In the genomic region with DNA sequence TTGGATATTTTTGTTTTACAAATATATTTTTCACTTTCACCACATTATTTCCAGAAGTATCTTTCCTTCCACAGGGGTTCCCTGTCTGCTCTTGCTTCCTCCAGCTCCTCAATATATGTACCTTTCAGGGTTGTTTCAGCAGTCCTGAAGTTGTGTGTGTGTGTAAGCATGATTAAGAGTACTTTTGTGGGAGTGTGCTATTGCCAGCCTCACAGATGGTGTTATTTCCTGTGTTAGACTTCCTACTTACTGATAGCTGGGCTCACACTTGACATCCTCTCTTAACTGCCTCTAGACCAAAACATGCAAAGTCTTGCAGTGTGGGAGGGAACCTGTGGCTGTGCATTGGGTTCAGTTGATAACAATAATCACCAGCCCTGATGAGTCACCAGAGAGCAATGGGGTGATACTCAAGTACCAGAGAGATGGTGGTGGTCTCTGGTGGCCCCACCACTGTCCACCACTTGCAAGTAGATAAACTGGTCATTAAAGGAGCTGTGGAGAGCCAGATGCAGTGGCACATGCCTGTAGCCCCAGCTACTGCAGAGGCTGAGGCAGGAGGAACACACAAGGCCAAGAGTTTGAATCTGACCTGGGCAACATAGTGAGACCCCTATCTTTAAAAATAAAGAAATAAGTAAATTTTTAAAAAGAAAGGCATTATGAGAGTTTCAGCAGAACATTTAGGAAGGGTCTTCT, we compare ENCODE assay signal across 1 cellular context.
TF ChIP-seq lines count a peak whose summit lies in the region.

No MANE protein-coding gene starts in this region.

TF ChIP-seq in K562, 482 proteins besides CTCF, POLR2A, EP300 and RAD21 (continued from another document and continues in another):
- TF ChIP-seq, protein P1, sequence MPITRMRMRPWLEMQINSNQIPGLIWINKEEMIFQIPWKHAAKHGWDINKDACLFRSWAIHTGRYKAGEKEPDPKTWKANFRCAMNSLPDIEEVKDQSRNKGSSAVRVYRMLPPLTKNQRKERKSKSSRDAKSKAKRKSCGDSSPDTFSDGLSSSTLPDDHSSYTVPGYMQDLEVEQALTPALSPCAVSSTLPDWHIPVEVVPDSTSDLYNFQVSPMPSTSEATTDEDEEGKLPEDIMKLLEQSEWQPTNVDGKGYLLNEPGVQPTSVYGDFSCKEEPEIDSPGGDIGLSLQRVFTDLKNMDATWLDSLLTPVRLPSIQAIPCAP (CRISPR knock-in tag; IDR thresholded peaks at IDR 0.05; ENCODE audit: borderline replicate concordance): no peak
- no peak for TF ChIP-seq ZNF384 (IDR thresholded peaks at IDR 0.05; ENCODE audit: low read depth, low read length)
- TF ChIP-seq ZNF589 (CRISPR knock-in tag; IDR thresholded peaks at IDR 0.05; ENCODE audit: low read depth): peak; percentile 98
- no peak for TF ChIP-seq SETDB1 (IDR thresholded peaks at IDR 0.05; ENCODE audit: low read length)
- TF ChIP-seq NR4A1 (CRISPR knock-in tag; IDR thresholded peaks at IDR 0.05): 0 out of 2 replicates have a peak, but pooled peaks have one; percentile 45
- peak; percentile 77; the same call in 1 of the 2 replicates for TF ChIP-seq NR4A1 (tag; IDR thresholded peaks at IDR 0.05)
- TF ChIP-seq, protein P2, sequence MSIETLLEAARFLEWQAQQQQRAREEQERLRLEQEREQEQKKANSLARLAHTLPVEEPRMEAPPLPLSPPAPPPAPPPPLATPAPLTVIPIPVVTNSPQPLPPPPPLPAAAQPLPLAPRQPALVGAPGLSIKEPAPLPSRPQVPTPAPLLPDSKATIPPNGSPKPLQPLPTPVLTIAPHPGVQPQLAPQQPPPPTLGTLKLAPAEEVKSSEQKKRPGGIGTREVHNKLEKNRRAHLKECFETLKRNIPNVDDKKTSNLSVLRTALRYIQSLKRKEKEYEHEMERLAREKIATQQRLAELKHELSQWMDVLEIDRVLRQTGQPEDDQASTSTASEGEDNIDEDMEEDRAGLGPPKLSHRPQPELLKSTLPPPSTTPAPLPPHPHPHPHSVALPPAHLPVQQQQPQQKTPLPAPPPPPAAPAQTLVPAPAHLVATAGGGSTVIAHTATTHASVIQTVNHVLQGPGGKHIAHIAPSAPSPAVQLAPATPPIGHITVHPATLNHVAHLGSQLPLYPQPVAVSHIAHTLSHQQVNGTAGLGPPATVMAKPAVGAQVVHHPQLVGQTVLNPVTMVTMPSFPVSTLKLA (conservative IDR thresholded peaks at IDR 0.05): peak; percentile 43 to 76
- TF ChIP-seq, protein P3, sequence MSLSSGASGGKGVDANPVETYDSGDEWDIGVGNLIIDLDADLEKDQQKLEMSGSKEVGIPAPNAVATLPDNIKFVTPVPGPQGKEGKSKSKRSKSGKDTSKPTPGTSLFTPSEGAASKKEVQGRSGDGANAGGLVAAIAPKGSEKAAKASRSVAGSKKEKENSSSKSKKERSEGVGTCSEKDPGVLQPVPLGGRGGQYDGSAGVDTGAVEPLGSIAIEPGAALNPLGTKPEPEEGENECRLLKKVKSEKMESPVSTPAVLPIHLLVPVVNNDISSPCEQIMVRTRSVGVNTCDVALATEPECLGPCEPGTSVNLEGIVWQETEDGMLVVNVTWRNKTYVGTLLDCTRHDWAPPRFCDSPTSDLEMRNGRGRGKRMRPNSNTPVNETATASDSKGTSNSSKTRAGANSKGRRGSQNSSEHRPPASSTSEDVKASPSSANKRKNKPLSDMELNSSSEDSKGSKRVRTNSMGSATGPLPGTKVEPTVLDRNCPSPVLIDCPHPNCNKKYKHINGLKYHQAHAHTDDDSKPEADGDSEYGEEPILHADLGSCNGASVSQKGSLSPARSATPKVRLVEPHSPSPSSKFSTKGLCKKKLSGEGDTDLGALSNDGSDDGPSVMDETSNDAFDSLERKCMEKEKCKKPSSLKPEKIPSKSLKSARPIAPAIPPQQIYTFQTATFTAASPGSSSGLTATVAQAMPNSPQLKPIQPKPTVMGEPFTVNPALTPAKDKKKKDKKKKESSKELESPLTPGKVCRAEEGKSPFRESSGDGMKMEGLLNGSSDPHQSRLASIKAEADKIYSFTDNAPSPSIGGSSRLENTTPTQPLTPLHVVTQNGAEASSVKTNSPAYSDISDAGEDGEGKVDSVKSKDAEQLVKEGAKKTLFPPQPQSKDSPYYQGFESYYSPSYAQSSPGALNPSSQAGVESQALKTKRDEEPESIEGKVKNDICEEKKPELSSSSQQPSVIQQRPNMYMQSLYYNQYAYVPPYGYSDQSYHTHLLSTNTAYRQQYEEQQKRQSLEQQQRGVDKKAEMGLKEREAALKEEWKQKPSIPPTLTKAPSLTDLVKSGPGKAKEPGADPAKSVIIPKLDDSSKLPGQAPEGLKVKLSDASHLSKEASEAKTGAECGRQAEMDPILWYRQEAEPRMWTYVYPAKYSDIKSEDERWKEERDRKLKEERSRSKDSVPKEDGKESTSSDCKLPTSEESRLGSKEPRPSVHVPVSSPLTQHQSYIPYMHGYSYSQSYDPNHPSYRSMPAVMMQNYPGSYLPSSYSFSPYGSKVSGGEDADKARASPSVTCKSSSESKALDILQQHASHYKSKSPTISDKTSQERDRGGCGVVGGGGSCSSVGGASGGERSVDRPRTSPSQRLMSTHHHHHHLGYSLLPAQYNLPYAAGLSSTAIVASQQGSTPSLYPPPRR (CRISPR knock-in tag; IDR thresholded peaks at IDR 0.05; ENCODE audit: borderline replicate concordance): no peak
- TF ChIP-seq TCF7L2 (IDR thresholded peaks at IDR 0.05; ENCODE audit: low read depth, low read length): no peak
- TF ChIP-seq, protein P4, sequence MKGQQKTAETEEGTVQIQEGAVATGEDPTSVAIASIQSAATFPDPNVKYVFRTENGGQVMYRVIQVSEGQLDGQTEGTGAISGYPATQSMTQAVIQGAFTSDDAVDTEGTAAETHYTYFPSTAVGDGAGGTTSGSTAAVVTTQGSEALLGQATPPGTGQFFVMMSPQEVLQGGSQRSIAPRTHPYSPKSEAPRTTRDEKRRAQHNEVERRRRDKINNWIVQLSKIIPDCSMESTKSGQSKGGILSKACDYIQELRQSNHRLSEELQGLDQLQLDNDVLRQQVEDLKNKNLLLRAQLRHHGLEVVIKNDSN (CRISPR knock-in tag; IDR thresholded peaks at IDR 0.05): no peak
- no peak for TF ChIP-seq CBX8 (IDR thresholded peaks at IDR 0.05; ENCODE audit: borderline replicate concordance, extremely low read depth, low read depth, low read length, poor library complexity, severe bottlenecking)
- TF ChIP-seq, protein P5, sequence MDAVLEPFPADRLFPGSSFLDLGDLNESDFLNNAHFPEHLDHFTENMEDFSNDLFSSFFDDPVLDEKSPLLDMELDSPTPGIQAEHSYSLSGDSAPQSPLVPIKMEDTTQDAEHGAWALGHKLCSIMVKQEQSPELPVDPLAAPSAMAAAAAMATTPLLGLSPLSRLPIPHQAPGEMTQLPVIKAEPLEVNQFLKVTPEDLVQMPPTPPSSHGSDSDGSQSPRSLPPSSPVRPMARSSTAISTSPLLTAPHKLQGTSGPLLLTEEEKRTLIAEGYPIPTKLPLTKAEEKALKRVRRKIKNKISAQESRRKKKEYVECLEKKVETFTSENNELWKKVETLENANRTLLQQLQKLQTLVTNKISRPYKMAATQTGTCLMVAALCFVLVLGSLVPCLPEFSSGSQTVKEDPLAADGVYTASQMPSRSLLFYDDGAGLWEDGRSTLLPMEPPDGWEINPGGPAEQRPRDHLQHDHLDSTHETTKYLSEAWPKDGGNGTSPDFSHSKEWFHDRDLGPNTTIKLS (IDR thresholded peaks at IDR 0.05; ENCODE audit: borderline replicate concordance, low read depth): peak; percentile 36; the same call in 1 of the 2 replicates
- peak; percentile 98 for TF ChIP-seq POLR2AphosphoS5 (IDR thresholded peaks at IDR 0.05; ENCODE audit: control insufficient read depth, insufficient read depth, low read depth, low read length)
- TF ChIP-seq ZNF766 (CRISPR knock-in tag; conservative IDR thresholded peaks at IDR 0.05): peak; percentile 95
- peak; percentile 94 for TF ChIP-seq DMBX1 (CRISPR knock-in tag; IDR thresholded peaks at IDR 0.05; ENCODE audit: borderline replicate concordance)
- no peak for TF ChIP-seq PHF20 (IDR thresholded peaks at IDR 0.05; ENCODE audit: partially characterized antibody)
- TF ChIP-seq, protein P6, sequence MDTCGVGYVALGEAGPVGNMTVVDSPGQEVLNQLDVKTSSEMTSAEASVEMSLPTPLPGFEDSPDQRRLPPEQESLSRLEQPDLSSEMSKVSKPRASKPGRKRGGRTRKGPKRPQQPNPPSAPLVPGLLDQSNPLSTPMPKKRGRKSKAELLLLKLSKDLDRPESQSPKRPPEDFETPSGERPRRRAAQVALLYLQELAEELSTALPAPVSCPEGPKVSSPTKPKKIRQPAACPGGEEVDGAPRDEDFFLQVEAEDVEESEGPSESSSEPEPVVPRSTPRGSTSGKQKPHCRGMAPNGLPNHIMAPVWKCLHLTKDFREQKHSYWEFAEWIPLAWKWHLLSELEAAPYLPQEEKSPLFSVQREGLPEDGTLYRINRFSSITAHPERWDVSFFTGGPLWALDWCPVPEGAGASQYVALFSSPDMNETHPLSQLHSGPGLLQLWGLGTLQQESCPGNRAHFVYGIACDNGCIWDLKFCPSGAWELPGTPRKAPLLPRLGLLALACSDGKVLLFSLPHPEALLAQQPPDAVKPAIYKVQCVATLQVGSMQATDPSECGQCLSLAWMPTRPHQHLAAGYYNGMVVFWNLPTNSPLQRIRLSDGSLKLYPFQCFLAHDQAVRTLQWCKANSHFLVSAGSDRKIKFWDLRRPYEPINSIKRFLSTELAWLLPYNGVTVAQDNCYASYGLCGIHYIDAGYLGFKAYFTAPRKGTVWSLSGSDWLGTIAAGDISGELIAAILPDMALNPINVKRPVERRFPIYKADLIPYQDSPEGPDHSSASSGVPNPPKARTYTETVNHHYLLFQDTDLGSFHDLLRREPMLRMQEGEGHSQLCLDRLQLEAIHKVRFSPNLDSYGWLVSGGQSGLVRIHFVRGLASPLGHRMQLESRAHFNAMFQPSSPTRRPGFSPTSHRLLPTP (IDR thresholded peaks at IDR 0.05; ENCODE audit: borderline replicate concordance, extremely low read depth, insufficient read length): no peak
- TF ChIP-seq, protein P7, sequence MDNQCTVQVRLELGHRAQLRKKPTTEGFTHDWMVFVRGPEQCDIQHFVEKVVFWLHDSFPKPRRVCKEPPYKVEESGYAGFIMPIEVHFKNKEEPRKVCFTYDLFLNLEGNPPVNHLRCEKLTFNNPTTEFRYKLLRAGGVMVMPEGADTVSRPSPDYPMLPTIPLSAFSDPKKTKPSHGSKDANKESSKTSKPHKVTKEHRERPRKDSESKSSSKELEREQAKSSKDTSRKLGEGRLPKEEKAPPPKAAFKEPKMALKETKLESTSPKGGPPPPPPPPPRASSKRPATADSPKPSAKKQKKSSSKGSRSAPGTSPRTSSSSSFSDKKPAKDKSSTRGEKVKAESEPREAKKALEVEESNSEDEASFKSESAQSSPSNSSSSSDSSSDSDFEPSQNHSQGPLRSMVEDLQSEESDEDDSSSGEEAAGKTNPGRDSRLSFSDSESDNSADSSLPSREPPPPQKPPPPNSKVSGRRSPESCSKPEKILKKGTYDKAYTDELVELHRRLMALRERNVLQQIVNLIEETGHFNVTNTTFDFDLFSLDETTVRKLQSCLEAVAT (IDR thresholded peaks at IDR 0.05): peak in 1 of 2 experiments; percentile 51; a peak in 1 of 4 replicates
- TF ChIP-seq TEAD4 (IDR thresholded peaks at IDR 0.05; ENCODE audit: low read length): peak; percentile 98
- no peak for TF ChIP-seq TEAD4 (CRISPR knock-in tag; IDR thresholded peaks at IDR 0.05; ENCODE audit: borderline replicate concordance)
- no peak for TF ChIP-seq ZNF133 (CRISPR knock-in tag; IDR thresholded peaks at IDR 0.05)
- TF ChIP-seq, protein P8, sequence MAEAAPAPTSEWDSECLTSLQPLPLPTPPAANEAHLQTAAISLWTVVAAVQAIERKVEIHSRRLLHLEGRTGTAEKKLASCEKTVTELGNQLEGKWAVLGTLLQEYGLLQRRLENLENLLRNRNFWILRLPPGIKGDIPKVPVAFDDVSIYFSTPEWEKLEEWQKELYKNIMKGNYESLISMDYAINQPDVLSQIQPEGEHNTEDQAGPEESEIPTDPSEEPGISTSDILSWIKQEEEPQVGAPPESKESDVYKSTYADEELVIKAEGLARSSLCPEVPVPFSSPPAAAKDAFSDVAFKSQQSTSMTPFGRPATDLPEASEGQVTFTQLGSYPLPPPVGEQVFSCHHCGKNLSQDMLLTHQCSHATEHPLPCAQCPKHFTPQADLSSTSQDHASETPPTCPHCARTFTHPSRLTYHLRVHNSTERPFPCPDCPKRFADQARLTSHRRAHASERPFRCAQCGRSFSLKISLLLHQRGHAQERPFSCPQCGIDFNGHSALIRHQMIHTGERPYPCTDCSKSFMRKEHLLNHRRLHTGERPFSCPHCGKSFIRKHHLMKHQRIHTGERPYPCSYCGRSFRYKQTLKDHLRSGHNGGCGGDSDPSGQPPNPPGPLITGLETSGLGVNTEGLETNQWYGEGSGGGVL (CRISPR knock-in tag; IDR thresholded peaks at IDR 0.05): no peak
- TF ChIP-seq, protein P9, sequence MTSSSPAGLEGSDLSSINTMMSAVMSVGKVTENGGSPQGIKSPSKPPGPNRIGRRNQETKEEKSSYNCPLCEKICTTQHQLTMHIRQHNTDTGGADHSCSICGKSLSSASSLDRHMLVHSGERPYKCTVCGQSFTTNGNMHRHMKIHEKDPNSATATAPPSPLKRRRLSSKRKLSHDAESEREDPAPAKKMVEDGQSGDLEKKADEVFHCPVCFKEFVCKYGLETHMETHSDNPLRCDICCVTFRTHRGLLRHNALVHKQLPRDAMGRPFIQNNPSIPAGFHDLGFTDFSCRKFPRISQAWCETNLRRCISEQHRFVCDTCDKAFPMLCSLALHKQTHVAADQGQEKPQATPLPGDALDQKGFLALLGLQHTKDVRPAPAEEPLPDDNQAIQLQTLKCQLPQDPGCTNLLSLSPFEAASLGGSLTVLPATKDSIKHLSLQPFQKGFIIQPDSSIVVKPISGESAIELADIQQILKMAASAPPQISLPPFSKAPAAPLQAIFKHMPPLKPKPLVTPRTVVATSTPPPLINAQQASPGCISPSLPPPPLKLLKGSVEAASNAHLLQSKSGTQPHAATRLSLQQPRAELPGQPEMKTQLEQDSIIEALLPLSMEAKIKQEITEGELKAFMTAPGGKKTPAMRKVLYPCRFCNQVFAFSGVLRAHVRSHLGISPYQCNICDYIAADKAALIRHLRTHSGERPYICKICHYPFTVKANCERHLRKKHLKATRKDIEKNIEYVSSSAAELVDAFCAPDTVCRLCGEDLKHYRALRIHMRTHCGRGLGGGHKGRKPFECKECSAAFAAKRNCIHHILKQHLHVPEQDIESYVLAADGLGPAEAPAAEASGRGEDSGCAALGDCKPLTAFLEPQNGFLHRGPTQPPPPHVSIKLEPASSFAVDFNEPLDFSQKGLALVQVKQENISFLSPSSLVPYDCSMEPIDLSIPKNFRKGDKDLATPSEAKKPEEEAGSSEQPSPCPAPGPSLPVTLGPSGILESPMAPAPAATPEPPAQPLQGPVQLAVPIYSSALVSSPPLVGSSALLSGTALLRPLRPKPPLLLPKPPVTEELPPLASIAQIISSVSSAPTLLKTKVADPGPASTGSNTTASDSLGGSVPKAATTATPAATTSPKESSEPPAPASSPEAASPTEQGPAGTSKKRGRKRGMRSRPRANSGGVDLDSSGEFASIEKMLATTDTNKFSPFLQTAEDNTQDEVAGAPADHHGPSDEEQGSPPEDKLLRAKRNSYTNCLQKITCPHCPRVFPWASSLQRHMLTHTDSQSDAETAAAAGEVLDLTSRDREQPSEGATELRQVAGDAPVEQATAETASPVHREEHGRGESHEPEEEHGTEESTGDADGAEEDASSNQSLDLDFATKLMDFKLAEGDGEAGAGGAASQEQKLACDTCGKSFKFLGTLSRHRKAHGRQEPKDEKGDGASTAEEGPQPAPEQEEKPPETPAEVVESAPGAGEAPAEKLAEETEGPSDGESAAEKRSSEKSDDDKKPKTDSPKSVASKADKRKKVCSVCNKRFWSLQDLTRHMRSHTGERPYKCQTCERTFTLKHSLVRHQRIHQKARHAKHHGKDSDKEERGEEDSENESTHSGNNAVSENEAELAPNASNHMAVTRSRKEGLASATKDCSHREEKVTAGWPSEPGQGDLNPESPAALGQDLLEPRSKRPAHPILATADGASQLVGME (CRISPR knock-in tag; IDR thresholded peaks at IDR 0.05): peak; percentile 86; the same call in 1 of the 2 replicates
